Comparison of ENCODE assay signal across 13 cellular contexts in the genomic region with DNA sequence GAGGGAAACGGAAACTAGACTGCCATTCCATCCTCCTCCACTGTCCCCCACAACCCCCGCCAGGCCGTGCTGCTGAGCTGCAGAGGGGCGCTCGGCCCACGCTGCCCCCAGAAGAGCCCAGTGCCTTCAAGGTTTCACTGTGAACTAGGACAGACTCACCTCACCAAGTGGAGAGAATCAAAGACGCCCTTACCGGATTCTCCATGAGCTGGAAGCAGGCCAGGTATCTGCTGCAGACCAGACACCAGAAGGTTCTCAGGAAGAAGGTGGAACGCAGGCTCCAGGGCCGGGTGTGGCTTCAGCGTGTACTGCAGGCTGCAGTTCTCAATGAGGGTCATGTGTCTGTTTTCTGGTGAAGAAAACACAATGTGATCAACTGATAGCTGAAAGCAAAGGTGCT.
"Had no signal": no experiment of that assay in that cellular context is flagged by ENCODE, and none has a peak within 500 bp of the region (broad histone marks: within the 10 kb centered on the region; RNA-seq: fewer than 3 reads in every experiment).

No MANE protein-coding gene starts in this region.

- DNase-seq: activated CD4-positive, alpha-beta T cell treated with anti-CD3 and anti-CD28 coated beads for 48 hours; activated CD8-positive, alpha-beta T cell treated with anti-CD3 and anti-CD28 coated beads, Interleukin-2, amount 10 ng/mL, durations not matched to agents 7 days and 5 days; activated naive CD4-positive, alpha-beta T cell treated with anti-CD3 and anti-CD28 coated beads, Interleukin-2, amount 50 U/mL, for 16 hours; colonic mucosa; effector CD4-positive, alpha-beta T cell; foreskin melanocyte; heart right ventricle; stimulated activated CD4-positive, alpha-beta T cell treated with anti-CD3 and anti-CD28 coated beads, Interleukin-15, amount 100 ng/mL, for 24 hours; stimulated activated CD4-positive, alpha-beta T cell treated with anti-CD3 and anti-CD28 coated beads, Interleukin-4, amount 100 ng/mL, for 24 hours; stimulated activated naive CD8-positive, alpha-beta T cell treated with anti-CD3 and anti-CD28 coated beads, Interleukin-15, amount 100 ng/mL, for 72 hours; uterus had no signal

- H3K27ac Mint-ChIP-seq: activated CD8-positive, alpha-beta T cell treated with anti-CD3 and anti-CD28 coated beads, Interleukin-2, amount 10 ng/mL, durations not matched to agents 7 days and 5 days; neural progenitor cell had no signal

- H3K4me1 Mint-ChIP-seq: neural progenitor cell; stimulated activated naive CD8-positive, alpha-beta T cell treated with anti-CD3 and anti-CD28 coated beads, Interleukin-15, amount 100 ng/mL, for 72 hours had no signal

- H3K9me3 Mint-ChIP-seq: neural progenitor cell; stimulated activated naive CD8-positive, alpha-beta T cell treated with anti-CD3 and anti-CD28 coated beads, Interleukin-15, amount 100 ng/mL, for 72 hours had no signal

- H3K4me3 Mint-ChIP-seq: activated CD8-positive, alpha-beta T cell treated with anti-CD3 and anti-CD28 coated beads, Interleukin-2, amount 10 ng/mL, durations not matched to agents 7 days and 5 days; neural progenitor cell; stimulated activated naive CD8-positive, alpha-beta T cell treated with anti-CD3 and anti-CD28 coated beads, Interleukin-15, amount 100 ng/mL, for 72 hours had no signal

- ATAC-seq: activated CD8-positive, alpha-beta T cell treated with anti-CD3 and anti-CD28 coated beads, Interleukin-2, amount 10 ng/mL, durations not matched to agents 7 days and 5 days; pancreas; stimulated activated naive CD8-positive, alpha-beta T cell treated with anti-CD3 and anti-CD28 coated beads, Interleukin-15, amount 100 ng/mL, for 72 hours had no signal
